8 cellular contexts compared by ENCODE assay signal in genomic region chrX:38327007-38327774, GRCh38. TPM values are rescaled to one million over a fixed set of nuclear protein-coding genes. Genes with fewer than 3 reads are reported as not detected.
DNase-seq lines count a peak whose midpoint lies in the region; ATAC-seq and TF ChIP-seq lines count a peak whose summit lies in the region.

Gene RPGR (minus strand): TSS chrX:38327509. CDS start chrX:38327367, 142 bp downstream.

- no peaks in the 10 kb centered on the region for H3K36me3 Mint-ChIP-seq in activated B cell treated with CpG ODN at 0.5 μM for 24 hours (ENCODE audit: low read depth)

- peak within 1 kb of the TSS; percentile 98 for H3K27ac Mint-ChIP-seq in activated B cell treated with CpG ODN at 0.5 μM for 24 hours

- peak within 1 kb of the TSS; percentile 74 for H3K4me3 ChIP-seq in AG09309 (ENCODE audit: control insufficient read depth, low read depth, low read length)

- peak within 1 kb of the TSS; percentile 93 for H3K4me3 Mint-ChIP-seq in activated B cell treated with CpG ODN at 0.5 μM for 24 hours

- CTCF ChIA-PET in activated B cell treated with CpG ODN at 0.5 μM for 24 hours (lab: Charles Lee) = interaction anchor here (0.6 to 1.5 kb wide), 8 partner anchors 8 to 703 kb away, joined by 3 to 7 read pairs (median 4); no protein-coding TSS in a partner anchor

- DNase-seq in AG09309 (ENCODE audit: low read depth) (peak; percentile 67), NCI-H2227 (lab: John Stamatoyannopoulos, UW; ENCODE audit: unreplicated experiment) (peak; percentile 98), activated B cell treated with CpG ODN at 0.5 μM for 24 hours (peak; percentile 83), caudate nucleus (lab: John Stamatoyannopoulos, UW) (peak in 60 of 61 donors; percentile 6 to 94 (median 82)), iris pigment epithelial cell (ENCODE audit: low read depth) (peak; percentile 93)
- peak; percentile 73 to 85 for DNase-seq in stimulated activated CD4-positive, alpha-beta T cell treated with anti-CD3 and anti-CD28 coated beads, Interleukin-12 subunit alpha, Interleukin-12 subunit beta, amount 100 ng/mL, for 24 hours (ENCODE audit: low read depth in 2 of 2)

- POLR2A ChIA-PET in activated B cell treated with CpG ODN at 0.5 μM for 24 hours (lab: Charles Lee) = interaction anchor here (0.6 to 0.7 kb wide), 3 partner anchors 9 to 14 kb away, joined by 3 read pairs; no protein-coding TSS in a partner anchor

- peaks cover 17% of the 10 kb centered on the region for H3K4me1 Mint-ChIP-seq in activated B cell treated with CpG ODN at 0.5 μM for 24 hours

- no peaks in the 10 kb centered on the region for H3K27me3 Mint-ChIP-seq in activated B cell treated with CpG ODN at 0.5 μM for 24 hours

- no peaks in the 10 kb centered on the region for H3K9me3 Mint-ChIP-seq in activated B cell treated with CpG ODN at 0.5 μM for 24 hours

- intact Hi-C loops in activated B cell treated with CpG ODN at 0.5 μM for 24 hours (cut with micrococcal nuclease) = loop anchor here (1.0 to 5.0 kb wide), 4 partner anchors 135 to 820 kb away; partner anchors contain the start of gene DYNLT3

- no peak within 1 kb of the TSS for H3K27ac ChIP-seq in caudate nucleus (ENCODE audit: low read depth, low read length)

- ATAC-seq in GM18909 (IDR thresholded peaks at IDR 0.05; ENCODE audit: poor library complexity, unreplicated experiment) (peak; percentile 96), HG03175 (IDR thresholded peaks at IDR 0.05; ENCODE audit: unreplicated experiment) (peak; percentile 95), activated B cell treated with CpG ODN at 0.5 μM for 24 hours (ENCODE audit: low read depth) (peak; percentile 96)

- TF ChIP-seq CTCF in AG09309 (IDR thresholded peaks at IDR 0.05; ENCODE audit: control insufficient read depth, insufficient read depth, low read depth, low read length, missing control alignments) (peak; percentile 84), activated B cell treated with CpG ODN at 0.5 μM for 24 hours (IDR thresholded peaks at IDR 0.05) (no peak)

RNA-seq across cellular contexts. Expression of gene RPGR, which starts in this region (rescaled TPM):
- 12.4 and 13.1 TPM in 2 replicates for total RNA-seq in activated B cell treated with CpG ODN at 0.5 μM for 24 hours
